2 cellular contexts compared by ENCODE assay signal in genomic region chr10:1745794-1746456, GRCh38.
TF ChIP-seq lines count a peak whose summit lies in the region.

No MANE protein-coding gene starts in this region.

TF ChIP-seq in IMR-90, 13 proteins besides CTCF, POLR2A, EP300 and RAD21 (continued from another document):
- TF ChIP-seq ELK1 (IDR thresholded peaks at IDR 0.05; ENCODE audit: borderline replicate concordance, low read depth, low read length) (no peak), NFE2L2 (IDR thresholded peaks at IDR 0.05; ENCODE audit: low read depth, low read length) (no peak), MAZ (IDR thresholded peaks at IDR 0.05; ENCODE audit: borderline replicate concordance, low read depth, low read length) (no peak), MAFK (IDR thresholded peaks at IDR 0.05; ENCODE audit: low read depth, low read length) (no peak), MXI1 (IDR thresholded peaks at IDR 0.05; ENCODE audit: borderline replicate concordance, low read depth, low read length) (no peak), BHLHE40 (IDR thresholded peaks at IDR 0.05; ENCODE audit: low read depth, low read length) (no peak), FOS (IDR thresholded peaks at IDR 0.05; ENCODE audit: low read depth, low read length) (no peak), CHD1 (IDR thresholded peaks at IDR 0.05; ENCODE audit: low read depth, low read length) (no peak), USF2 (IDR thresholded peaks at IDR 0.05; ENCODE audit: low read depth, low read length) (no peak), CEBPB (IDR thresholded peaks at IDR 0.05; ENCODE audit: low read depth, low read length) (no peak), SMC3 (IDR thresholded peaks at IDR 0.05; ENCODE audit: low read depth, low read length) (no peak)

TF ChIP-seq in SK-N-SH, 30 proteins besides CTCF, POLR2A, EP300 and RAD21 (continued from another document):
- TF ChIP-seq ZBTB33 (IDR thresholded peaks at IDR 0.05; ENCODE audit: borderline replicate concordance, low read depth) (no peak), USF1 (IDR thresholded peaks at IDR 0.05; ENCODE audit: borderline replicate concordance, low read depth) (no peak), FOXJ3 (CRISPR knock-in tag; IDR thresholded peaks at IDR 0.05) (peak; percentile 95), FOSL2 (IDR thresholded peaks at IDR 0.05; ENCODE audit: borderline replicate concordance, low read depth) (no peak), YY1 (IDR thresholded peaks at IDR 0.05; ENCODE audit: low read depth) (no peak), ELF1 (IDR thresholded peaks at IDR 0.05) (no peak), IRF3 (IDR thresholded peaks at IDR 0.05; ENCODE audit: low read depth, low read length) (no peak), MXI1 (IDR thresholded peaks at IDR 0.05; ENCODE audit: low read depth, low read length) (peak; percentile 93), TCF12 (IDR thresholded peaks at IDR 0.05) (peak; percentile 18; the same call in 1 of the 2 replicates), RCOR1 (IDR thresholded peaks at IDR 0.05; ENCODE audit: low read length) (peak; percentile 85; the same call in 1 of the 2 replicates), USF2 (IDR thresholded peaks at IDR 0.05; ENCODE audit: borderline replicate concordance, low read depth, low read length) (no peak), GATA2 (CRISPR knock-in tag; IDR thresholded peaks at IDR 0.05) (no peak; the same call in none of the 2 replicates), EZH2phosphoT487 (IDR thresholded peaks at IDR 0.05; ENCODE audit: borderline replicate concordance, low read depth) (no peak)
TF ChIP-seq in SK-N-SH: peak in this region for 5.
